8 cellular contexts compared by ENCODE assay signal in genomic region chr7:45768516-45769394, GRCh38.
DNase-seq lines count a peak whose midpoint lies in the region; ATAC-seq, FAIRE-seq and TF ChIP-seq lines count a peak whose summit lies in the region.
"Not testable (repeated sequence)": the region's sequence is repeated elsewhere in the genome, so short reads cannot be mapped to it uniquely, and the experiment has no call there.

No MANE protein-coding gene starts in this region.

- not testable (repeated sequence) for H3K36me3 Mint-ChIP-seq in neural progenitor cell

- not testable (repeated sequence) for H3K9me3 ChIP-seq in MM.1S (replicated peaks; ENCODE audit: insufficient read depth, low read length); neural progenitor cell (ENCODE audit: low read depth); stomach smooth muscle (ENCODE audit: control insufficient read depth in 2 of 2, low read length in 2 of 2)

- not testable (repeated sequence) for H3K36me3 ChIP-seq in MM.1S (replicated peaks; ENCODE audit: insufficient read depth, low read length); neural progenitor cell; stomach smooth muscle (ENCODE audit: control insufficient read depth in 2 of 2, insufficient read depth in 2 of 2, low read length in 2 of 2)

- H2AFZ ChIP-seq in MM.1S (ENCODE audit: low read length) (peak overlapping the region; percentile 73), neural progenitor cell (replicated peaks) (peak overlapping the region; percentile 84)

- H3K4me3 ChIP-seq in MM.1S (ENCODE audit: low read length) (peak overlapping the region; percentile 80), neural progenitor cell (peak overlapping the region; percentile 99), stomach smooth muscle (ENCODE audit: low read length in 2 of 2) (peak overlapping the region; percentile 80 to 85)

- H3K4me1 ChIP-seq in MM.1S (ENCODE audit: low read length); foreskin keratinocyte; neural progenitor cell; stomach smooth muscle (ENCODE audit: control insufficient read depth, insufficient read depth, low read length): not testable (repeated sequence)

- not testable (repeated sequence) for TF ChIP-seq CTCF in MM.1S (IDR thresholded peaks at IDR 0.05; ENCODE audit: low read length)
- TF ChIP-seq CTCF in foreskin keratinocyte (conservative IDR thresholded peaks at IDR 0.05) (peak; percentile 38), neural progenitor cell (IDR thresholded peaks at IDR 0.05) (peak; percentile 25)

- H3K27ac Mint-ChIP-seq in neural progenitor cell, result peak overlapping the region; percentile 92

- H3K4me2 ChIP-seq in MM.1S (ENCODE audit: low read depth, low read length) (peak overlapping the region; percentile 54), neural progenitor cell (peak overlapping the region; percentile 87)

- not testable (repeated sequence) for H3F3A ChIP-seq in MM.1S (ENCODE audit: insufficient read depth, low read length); neural progenitor cell (ENCODE audit: low read depth)

- peak overlapping the region; percentile 93 for H3K4me3 Mint-ChIP-seq in neural progenitor cell

- H4K20me1 ChIP-seq in MM.1S (ENCODE audit: insufficient read depth, low read length); neural progenitor cell (ENCODE audit: low read depth): not testable (repeated sequence)

- H3K4me1 Mint-ChIP-seq in neural progenitor cell, result not testable (repeated sequence)

- H3K27ac ChIP-seq in MM.1S (ENCODE audit: low read length) (peak overlapping the region; percentile 86), foreskin keratinocyte (peak overlapping the region; percentile 91), neural progenitor cell (peak overlapping the region; percentile 93), stomach smooth muscle (ENCODE audit: low read length) (peak overlapping the region; percentile 89)

- H3K9me2 ChIP-seq in MM.1S (replicated peaks; ENCODE audit: insufficient read depth, low read length), result not testable (repeated sequence)

- peak; percentile 100 for ATAC-seq in foreskin keratinocyte

- H3K79me2 ChIP-seq in MM.1S (ENCODE audit: low read length), result peaks cover 11% of the 10 kb centered on the region
- H3K79me2 ChIP-seq in neural progenitor cell (ENCODE audit: low read depth), result peaks cover 26% of the 10 kb centered on the region

- H3K27me3 ChIP-seq in MM.1S (replicated peaks; ENCODE audit: insufficient read depth, low read length); foreskin keratinocyte; neural progenitor cell; stomach smooth muscle (ENCODE audit: control insufficient read depth in 1 of 2, insufficient read depth in 2 of 2, low read length in 2 of 2): not testable (repeated sequence)

- H3K9ac ChIP-seq in MM.1S (ENCODE audit: low read length), result peak overlapping the region; percentile 82
- peak overlapping the region; percentile 94 for H3K9ac ChIP-seq in neural progenitor cell
- H3K9ac ChIP-seq in stomach smooth muscle (ENCODE audit: low read length in 2 of 2), result peak overlapping the region; percentile 83 to 86

- peak; percentile 87 for FAIRE-seq in G401.6 (lab: Jason Lieb, UNC)

- not testable (repeated sequence) for H3K9me3 Mint-ChIP-seq in neural progenitor cell

- DNase-seq in HCEC 1CT, result peak; percentile 96
- DNase-seq in MM.1S, result peak; percentile 99
- peak; percentile 97 for DNase-seq in SHP77 treated with DMSO at 0.1 percent for 48 hours (lab: John Stamatoyannopoulos, UW)
- DNase-seq in activated gamma-delta T cell treated with anti-CD3 and anti-CD28 coated beads, Interleukin-2, amount 50 U/mL, for 16 hours (ENCODE audit: low read depth), result peak; percentile 96
- peak; percentile 84 to 92 for DNase-seq in foreskin keratinocyte
- peak; percentile 99 for DNase-seq in neural progenitor cell (ENCODE audit: low spot score)

- H3K27me3 Mint-ChIP-seq in neural progenitor cell (ENCODE audit: insufficient read depth, low read depth), result not testable (repeated sequence)

Comparison
In these comparisons a context has a peak if more than half of its experiments do, and no peak if none do; other contexts are left out.
1. Peak in every context shown above with its lines: DNase-seq, ATAC-seq, H3K4me3 ChIP-seq and H3K27ac ChIP-seq.